Comparison of ENCODE assay signal across 8 cellular contexts in genomic region chr11:65661599-65662246, GRCh38. TPM values are rescaled to one million over a fixed set of nuclear protein-coding genes. Genes with fewer than 3 reads are reported as not detected.
A peak's percentile ranks its signal among the peaks of the same experiment; 100 is the strongest.
DNase-seq lines count a peak whose midpoint lies in the region; ATAC-seq and TF ChIP-seq lines count a peak whose summit lies in the region.

No MANE protein-coding gene starts in this region.

- intact Hi-C loops in heart right ventricle (cut with DNase I) (loop anchor here in 3 of 10 donors (2.0 to 5.0 kb wide), 3 partner anchors 23 to 51 kb away; partner anchors contain the start of genes KAT5 (in 1 of the 3) and SIPA1 (in 1 of the 3)), cardiac septum (cut with DNase I) (loop anchor here (1.0 to 2.0 kb wide), 2 partner anchors 8 to 47 kb away; partner anchors contain the start of genes MAP3K11 and PCNX3), mammary epithelial cell (cut with micrococcal nuclease) (loop anchor here (1.0 to 5.0 kb wide), 4 partner anchors 8 to 256 kb away; partner anchors contain the start of genes C11orf68, DRAP1, FAM89B and MAP3K11), aorta (cut with DNase I) (loop anchor here in 1 of 2 donors (5.0 kb wide), 1 partner anchor 51 kb away; the partner anchor contains the start of gene KAT5)

- H3K27ac ChIP-seq in heart right ventricle (peak overlapping the region; percentile 96 to 100 (median 100)), mammary epithelial cell (ENCODE audit: insufficient read depth, low read depth, low read length) (peak overlapping the region; percentile 74), mesodermal cell (ENCODE audit: low read depth, low read length, severe bottlenecking) (peak overlapping the region; percentile 95), aorta (ENCODE audit: low read depth in 1 of 2, low read length in 2 of 2) (peak overlapping the region; percentile 73 to 83)

- BruUV-seq in mammary epithelial cell (replicated peaks; lab: Mats Ljungman, UMichigan) = no TSS peak

- H3K27me3 ChIP-seq in heart right ventricle (no peaks in the 10 kb centered on the region), mammary epithelial cell (ENCODE audit: insufficient read depth, low read length) (no peaks in the 10 kb centered on the region), aorta (ENCODE audit: control insufficient read depth in 1 of 2, insufficient read depth in 2 of 2, low read length in 1 of 2) (no peaks in the 10 kb centered on the region)

- no peak overlapping the region for H2AFZ ChIP-seq in mammary epithelial cell (ENCODE audit: low read depth, low read length)

- CTCF ChIA-PET in mammary epithelial cell (lab: Charles Lee; ENCODE audit: low non-redundant PET) = no interaction called here

- ATAC-seq in heart right ventricle = peak in 1 of 8 donors; percentile 4
- ATAC-seq in aorta (ENCODE audit: low FRiP score) = no peak
- no peak for ATAC-seq in GM18873 (IDR thresholded peaks at IDR 0.05; ENCODE audit: low FRiP score, unreplicated experiment)

- H3K36me3 ChIP-seq in heart right ventricle = peaks cover 3 to 52% (median 44%) of the 10 kb centered on the region in 9 donors
- peaks cover 11% of the 10 kb centered on the region for H3K36me3 ChIP-seq in mammary epithelial cell (ENCODE audit: insufficient read depth, low read length)
- H3K36me3 ChIP-seq in mesodermal cell (ENCODE audit: control insufficient read depth, insufficient read depth, low read length) = peaks cover 55% of the 10 kb centered on the region
- peaks cover 0 to 7% of the 10 kb centered on the region in 2 donors for H3K36me3 ChIP-seq in aorta (ENCODE audit: control insufficient read depth in 1 of 2, insufficient read depth in 2 of 2, low read length in 1 of 2)

- H3K4me1 ChIP-seq in heart right ventricle = peaks cover 7 to 42% (median 37%) of the 10 kb centered on the region in 9 donors
- peaks cover 17% of the 10 kb centered on the region for H3K4me1 ChIP-seq in mammary epithelial cell (ENCODE audit: insufficient read depth, low read length)
- peaks cover 17% of the 10 kb centered on the region for H3K4me1 ChIP-seq in mesodermal cell (ENCODE audit: control insufficient read depth, insufficient read depth, low read length, poor library complexity, severe bottlenecking)
- H3K4me1 ChIP-seq in aorta (ENCODE audit: control insufficient read depth in 1 of 2, insufficient read depth in 2 of 2, low read length in 2 of 2) = no peaks in the 10 kb centered on the region

- no peaks in the 10 kb centered on the region for H4K20me1 ChIP-seq in mammary epithelial cell (ENCODE audit: insufficient read depth, low read length)

- DNase-seq in heart right ventricle (no peak), cardiac septum (ENCODE audit: low spot score) (no peak), mammary epithelial cell (no peak), aorta (no peak), Kasumi-1 (lab: John Stamatoyannopoulos, UW) (no peak), NCI-H187 (lab: John Stamatoyannopoulos, UW) (no peak)

- WGBS in heart right ventricle, 2 donors = 59 to 63% methylated on average over 25 of the region's 25 CpGs
- 75% methylated on average over 9 of the region's 25 CpGs for WGBS in mammary epithelial cell (ENCODE audit: low coverage, missing lambda C conversion rate)
- WGBS in mesodermal cell (ENCODE audit: insufficient coverage in 2 of 2), 2 experiments = 79 to 93% methylated on average over 13 to 19 of the region's 25 CpGs
- WGBS in aorta, 2 donors = 55 to 61% methylated on average over 25 of the region's 25 CpGs

- dilution Hi-C loops in mammary epithelial cell (cut with HindIII; ENCODE audit: low sequenced_read_pairs) = no loop called here

- TF ChIP-seq CTCF in heart right ventricle (IDR thresholded peaks at IDR 0.05) = no peak
- TF ChIP-seq CTCF in mammary epithelial cell (conservative IDR thresholded peaks at IDR 0.05 in 1 of 2, IDR thresholded peaks at IDR 0.05 in 1 of 2; ENCODE audit: extremely low read depth in 1 of 2, insufficient read depth in 1 of 2, low read depth in 1 of 2, low read length in 2 of 2) = no peak

- in situ Hi-C loops in mammary epithelial cell (cut with MboI; ENCODE audit: low sequenced_read_pairs in 2 of 2) = no loop called here

- H3K9me3 ChIP-seq in heart right ventricle (no peaks in the 10 kb centered on the region), mammary epithelial cell (replicated peaks; ENCODE audit: insufficient read depth, low read length) (no peaks in the 10 kb centered on the region), mesodermal cell (ENCODE audit: control insufficient read depth, low read length) (no peaks in the 10 kb centered on the region), aorta (ENCODE audit: control insufficient read depth, low read length) (no peaks in the 10 kb centered on the region)

- H3K4me3 ChIP-seq in heart right ventricle (peak overlapping the region; percentile 74 to 100 (median 92)), mammary epithelial cell (replicated peaks in 1 of 3; ENCODE audit: insufficient read depth in 1 of 3, low read depth in 2 of 3, low read length in 3 of 3) (peak overlapping the region; percentile 83 to 94 (median 86)), mesodermal cell (ENCODE audit: extremely low read depth, insufficient read depth, low read length, poor library complexity, severe bottlenecking) (peak overlapping the region; percentile 78), aorta (ENCODE audit: low read length in 2 of 2) (peak overlapping the region; percentile 82 to 93)

- peaks cover 48% of the 10 kb centered on the region for H3K79me2 ChIP-seq in mammary epithelial cell (ENCODE audit: insufficient read depth, low read length)

- H3K9ac ChIP-seq in mammary epithelial cell (ENCODE audit: insufficient read depth, low read length) = peak overlapping the region; percentile 85

- H3K4me2 ChIP-seq in mammary epithelial cell (ENCODE audit: insufficient read depth, low read depth, low read length) = peak overlapping the region; percentile 91

RNA-seq across cellular contexts. Expression of gene RELA, which starts 1.0 kb away (rescaled TPM):
- 10 to 100 TPM; 30.7 to 55.2 (median 40.0) TPM for total RNA-seq in heart right ventricle
- 10 to 100 TPM; 28.9 to 38.3 TPM for polyA plus RNA-seq in heart right ventricle
- 45.0 TPM for total RNA-seq in cardiac septum
- total RNA-seq in mammary epithelial cell = 10 to 100 TPM; 23.7 to 79.0 TPM
- polyA plus RNA-seq in mammary epithelial cell = 33.5 TPM
- polyA minus RNA-seq in mammary epithelial cell = 61.3 TPM
- polyA plus RNA-seq in mesodermal cell (2013, experiment 1 of 2) = 50.7 TPM
- polyA plus RNA-seq in mesodermal cell (2013, experiment 2 of 2) = 42.5 TPM
- total RNA-seq in aorta = 100 to 1,000 TPM in 1 of 2 donors, 10 to 100 TPM in 1; 98.2 to 108 TPM
- 10 to 100 TPM; 28.8 to 73.8 TPM for polyA plus RNA-seq in aorta

RNA-seq across cellular contexts. Expression of gene SIPA1, which starts 23.8 kb away (rescaled TPM):
- 10 to 100 TPM; 11.8 to 39.7 (median 15.6) TPM for total RNA-seq in heart right ventricle
- polyA plus RNA-seq in heart right ventricle = 10 to 100 TPM; 32.6 to 85.9 TPM
- total RNA-seq in cardiac septum = 29.7 TPM
- 10 to 100 TPM; 13.2 to 16.1 TPM for total RNA-seq in mammary epithelial cell
- polyA plus RNA-seq in mammary epithelial cell = 7.5 TPM
- polyA minus RNA-seq in mammary epithelial cell = 18.7 TPM
- polyA plus RNA-seq in mesodermal cell (2013, experiment 1 of 2) = 57.2 TPM
- 46.6 TPM for polyA plus RNA-seq in mesodermal cell (2013, experiment 2 of 2)
- total RNA-seq in aorta = 10 to 100 TPM; 67.0 to 75.1 TPM
- 100 to 1,000 TPM in 1 of 2 donors, 10 to 100 TPM in 1; 25.2 to 147 TPM for polyA plus RNA-seq in aorta

RNA-seq across cellular contexts. Expression of gene PCNX3, which starts 46.1 kb away (rescaled TPM):
- 10 to 100 TPM in 9 of 10 donors, 1 to 10 TPM in 1; 9.4 to 16.9 (median 11.7) TPM for total RNA-seq in heart right ventricle
- polyA plus RNA-seq in heart right ventricle = 10 to 100 TPM in 1 of 2 donors, 1 to 10 TPM in 1; 9.7 to 11.6 TPM
- total RNA-seq in cardiac septum = 15.9 TPM
- total RNA-seq in mammary epithelial cell = 10 to 100 TPM; 29.7 to 46.8 TPM
- 24.6 TPM for polyA plus RNA-seq in mammary epithelial cell
- polyA minus RNA-seq in mammary epithelial cell = 53.5 TPM
- polyA plus RNA-seq in mesodermal cell (2013, experiment 1 of 2) = 25.5 TPM
- 21.0 TPM for polyA plus RNA-seq in mesodermal cell (2013, experiment 2 of 2)
- total RNA-seq in aorta = 10 to 100 TPM; 24.8 to 28.8 TPM
- polyA plus RNA-seq in aorta = 10 to 100 TPM in 1 of 2 donors, 1 to 10 TPM in 1; 3.9 to 50.0 TPM

RNA-seq across cellular contexts. Expression of gene MAP3K11, which starts 47.7 kb away (rescaled TPM):
- 10 to 100 TPM; 23.1 to 45.6 (median 34.2) TPM for total RNA-seq in heart right ventricle
- 10 to 100 TPM; 32.5 to 69.9 TPM for polyA plus RNA-seq in heart right ventricle
- 42.5 TPM for total RNA-seq in cardiac septum
- 10 to 100 TPM; 29.2 to 52.8 TPM for total RNA-seq in mammary epithelial cell
- polyA plus RNA-seq in mammary epithelial cell = 22.6 TPM
- polyA minus RNA-seq in mammary epithelial cell = 46.9 TPM
- polyA plus RNA-seq in mesodermal cell (2013, experiment 1 of 2) = 76.0 TPM
- polyA plus RNA-seq in mesodermal cell (2013, experiment 2 of 2) = 51.9 TPM
- 10 to 100 TPM; 51.3 to 87.9 TPM for total RNA-seq in aorta
- polyA plus RNA-seq in aorta = 10 to 100 TPM; 34.2 to 78.8 TPM

RNA-seq across cellular contexts. Expression of gene KAT5, which starts 50.3 kb away (rescaled TPM):
- 10 to 100 TPM; 40.9 to 53.6 (median 44.0) TPM for total RNA-seq in heart right ventricle
- 10 to 100 TPM; 54.9 to 62.8 TPM for polyA plus RNA-seq in heart right ventricle
- 49.2 TPM for total RNA-seq in cardiac septum
- 10 to 100 TPM; 26.5 to 49.9 TPM for total RNA-seq in mammary epithelial cell
- polyA plus RNA-seq in mammary epithelial cell = 23.8 TPM
- 38.2 TPM for polyA minus RNA-seq in mammary epithelial cell
- 31.4 TPM for polyA plus RNA-seq in mesodermal cell (2013, experiment 1 of 2)
- polyA plus RNA-seq in mesodermal cell (2013, experiment 2 of 2) = 29.6 TPM
- 10 to 100 TPM; 59.8 to 64.4 TPM for total RNA-seq in aorta
- 100 to 1,000 TPM in 1 of 2 donors, 10 to 100 TPM in 1; 29.2 to 120 TPM for polyA plus RNA-seq in aorta
